Comparison of ENCODE assay signal across 12 cellular contexts in the genomic region with DNA sequence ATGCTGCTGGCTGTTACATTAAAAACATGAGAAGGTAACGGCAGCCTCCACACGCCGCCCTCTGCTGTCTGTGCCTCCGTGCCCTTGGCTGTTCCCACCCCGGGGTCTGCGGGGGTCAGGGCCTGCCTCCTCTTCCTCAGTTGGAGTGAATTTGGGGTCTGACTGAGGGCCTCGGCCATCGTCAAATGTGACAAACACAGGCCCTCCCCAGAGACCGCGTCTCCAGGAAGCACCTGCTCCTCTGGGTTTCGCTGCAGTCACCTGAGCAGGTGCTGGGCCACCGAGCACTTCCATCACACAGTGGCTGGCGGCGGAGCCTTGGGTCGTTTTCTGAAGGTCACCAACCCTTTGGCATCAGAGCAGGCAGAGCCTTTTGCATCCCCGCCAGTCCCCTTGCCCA.
DNase-seq lines count a peak whose midpoint lies in the region; ATAC-seq and TF ChIP-seq lines count a peak whose summit lies in the region.
"Had no signal": no experiment of that assay in that cellular context is flagged by ENCODE, and none has a peak within 500 bp of the region (broad histone marks: within the 10 kb centered on the region; RNA-seq: fewer than 3 reads in every experiment).

No MANE protein-coding gene starts in this region.

- no peak overlapping the region for H3K4me3 Mint-ChIP-seq in activated CD4-positive, alpha-beta T cell treated with anti-CD3 and anti-CD28 coated beads, Interleukin-2, amount 10 ng/mL, durations not matched to agents 7 days and 5 days
- H3K4me3 Mint-ChIP-seq in CD8-positive, alpha-beta T cell = no peak overlapping the region
- H3K4me3 Mint-ChIP-seq: activated T-cell treated with anti-CD3 and anti-CD28 coated beads, Interleukin-2, amount 50 U/mL, for 72 hours had no signal

- H3K36me3 Mint-ChIP-seq in activated CD4-positive, alpha-beta T cell treated with anti-CD3 and anti-CD28 coated beads, Interleukin-2, amount 10 ng/mL, durations not matched to agents 7 days and 5 days (ENCODE audit: low read depth) = peaks cover 13% of the 10 kb centered on the region
- peaks cover 74% of the 10 kb centered on the region for H3K36me3 Mint-ChIP-seq in CD8-positive, alpha-beta T cell

- H3K9ac ChIP-seq in BLaER1 treated with 17β-estradiol and CSF1 and Interleukin-3, amounts not matched to agents 10 nM and 100 nM = peak overlapping the region in 5 of 11 experiments; percentile 52 to 79 (median 75); a peak in 8 of 22 replicates
- peak overlapping the region; percentile 84 for H3K9ac ChIP-seq in OCI-LY1 (ENCODE audit: low read length)

- H3K4me3 ChIP-seq in BLaER1 treated with 17β-estradiol and CSF1 and Interleukin-3, amounts not matched to agents 10 nM and 100 nM = 0 out of 20 replicates have a peak overlapping the region, but pooled peaks of 1 of the 10 experiments have one; percentile 56
- peak overlapping the region; percentile 59 for H3K4me3 ChIP-seq in OCI-LY1 (ENCODE audit: low read depth, low read length, poor library complexity, severe bottlenecking)
- H3K4me3 ChIP-seq in thyroid gland (replicated peaks in 1 of 3) = no peak overlapping the region
- H3K4me3 ChIP-seq in CD8-positive, alpha-beta T cell (ENCODE audit: low read depth, low read length) = no peak overlapping the region

- H3K9me3 ChIP-seq in BLaER1 treated with 17β-estradiol and CSF1 and Interleukin-3, amounts not matched to agents 10 nM and 100 nM (replicated peaks in 1 of 11) = no peaks in the 10 kb centered on the region
- H3K9me3 ChIP-seq in OCI-LY1 (ENCODE audit: low read length) = no peaks in the 10 kb centered on the region
- no peaks in the 10 kb centered on the region for H3K9me3 ChIP-seq in thyroid gland
- H3K9me3 ChIP-seq in CD8-positive, alpha-beta T cell (ENCODE audit: low read length) = no peaks in the 10 kb centered on the region
- H3K9me3 ChIP-seq: right atrium auricular region had no signal

- peaks cover 6 to 62% (median 35%) of the 10 kb centered on the region in 11 experiments; a peak in 19 of 22 replicates for H3K36me3 ChIP-seq in BLaER1 treated with 17β-estradiol and CSF1 and Interleukin-3, amounts not matched to agents 10 nM and 100 nM
- H3K36me3 ChIP-seq in OCI-LY1 (ENCODE audit: insufficient read depth, low read length) = peaks cover 71% of the 10 kb centered on the region
- H3K36me3 ChIP-seq in thyroid gland = peaks cover 0 to 9% of the 10 kb centered on the region in 2 donors
- H3K36me3 ChIP-seq in CD8-positive, alpha-beta T cell (ENCODE audit: insufficient read depth, low read length) = peaks cover 19% of the 10 kb centered on the region

- H4K20me1 ChIP-seq in BLaER1 treated with 17β-estradiol and CSF1 and Interleukin-3, amounts not matched to agents 10 nM and 100 nM = peaks cover 0 to 36% (median 0%) of the 10 kb centered on the region in 11 experiments; a peak in 4 of 22 replicates
- no peaks in the 10 kb centered on the region for H4K20me1 ChIP-seq in OCI-LY1 (ENCODE audit: insufficient read depth, low read length)

- H2AFZ ChIP-seq in OCI-LY1 (ENCODE audit: low read length) = no peak overlapping the region

- peaks cover 4% of the 10 kb centered on the region for H3K4me1 Mint-ChIP-seq in activated CD4-positive, alpha-beta T cell treated with anti-CD3 and anti-CD28 coated beads, Interleukin-2, amount 10 ng/mL, durations not matched to agents 7 days and 5 days
- peaks cover 3% of the 10 kb centered on the region for H3K4me1 Mint-ChIP-seq in CD8-positive, alpha-beta T cell (ENCODE audit: low read depth)

- DNase-seq in thyroid gland = no peak
- DNase-seq in activated CD4-positive, alpha-beta T cell treated with anti-CD3 and anti-CD28 coated beads, Interleukin-2, amount 10 ng/mL, durations not matched to agents 7 days and 5 days = no peak
- DNase-seq in CD8-positive, alpha-beta T cell = no peak
- DNase-seq in stimulated activated CD4-positive, alpha-beta T cell treated with anti-CD3 and anti-CD28 coated beads, Interleukin-4, amount 100 ng/mL, for 24 hours = no peak
- DNase-seq: activated T-cell treated with anti-CD3 and anti-CD28 coated beads, Interleukin-2, amount 50 U/mL, for 72 hours; NCI-H1417 treated with DMSO at 0.1 percent for 48 hours had no signal

- POLR2A ChIA-PET in activated CD4-positive, alpha-beta T cell treated with anti-CD3 and anti-CD28 coated beads, Interleukin-2, amount 10 ng/mL, durations not matched to agents 7 days and 5 days (lab: Charles Lee) = no interaction called here
- POLR2A ChIA-PET in CD8-positive, alpha-beta T cell (lab: Charles Lee) = no interaction called here

- H3K4me1 ChIP-seq in BLaER1 treated with 17β-estradiol and CSF1 and Interleukin-3, amounts not matched to agents 10 nM and 100 nM = peaks cover 22 to 79% (median 70%) of the 10 kb centered on the region in 10 experiments
- H3K4me1 ChIP-seq in OCI-LY1 (ENCODE audit: insufficient read depth, low read length, severe bottlenecking) (peaks cover 77% of the 10 kb centered on the region), thyroid gland (peaks cover 5 to 10% of the 10 kb centered on the region in 2 donors)
- H3K4me1 ChIP-seq in CD8-positive, alpha-beta T cell (ENCODE audit: insufficient read depth, low read length) = no peaks in the 10 kb centered on the region

- H3K27me3 ChIP-seq in BLaER1 treated with 17β-estradiol and CSF1 and Interleukin-3, amounts not matched to agents 10 nM and 100 nM = no peaks in the 10 kb centered on the region
- H3K27me3 ChIP-seq in OCI-LY1 (ENCODE audit: insufficient read depth, low read length) (no peaks in the 10 kb centered on the region), thyroid gland (no peaks in the 10 kb centered on the region)
- H3K27me3 ChIP-seq in CD8-positive, alpha-beta T cell (ENCODE audit: insufficient read depth, low read length) = no peaks in the 10 kb centered on the region
- H3K27me3 ChIP-seq: right atrium auricular region had no signal

- intact Hi-C loops in thyroid gland (cut with DNase I) = no loop called here
- intact Hi-C loops in CD8-positive, alpha-beta T cell (cut with DNase I, micrococcal nuclease) = no loop called here

- no peak overlapping the region for H3K27ac Mint-ChIP-seq in activated CD4-positive, alpha-beta T cell treated with anti-CD3 and anti-CD28 coated beads, Interleukin-2, amount 10 ng/mL, durations not matched to agents 7 days and 5 days
- no peak overlapping the region for H3K27ac Mint-ChIP-seq in CD8-positive, alpha-beta T cell

- H3K9me2 ChIP-seq in OCI-LY1 (ENCODE audit: low read depth, low read length) = no peaks in the 10 kb centered on the region

- H3K4me2 ChIP-seq in BLaER1 treated with 17β-estradiol and CSF1 and Interleukin-3, amounts not matched to agents 10 nM and 100 nM = peak overlapping the region; percentile 83 to 97 (median 94); a peak in 20 of 22 replicates
- peak overlapping the region; percentile 83 for H3K4me2 ChIP-seq in OCI-LY1 (ENCODE audit: low read length)

- peak overlapping the region in 7 of 11 experiments; percentile 70 to 83 (median 76); a peak in 14 of 22 replicates for H3K27ac ChIP-seq in BLaER1 treated with 17β-estradiol and CSF1 and Interleukin-3, amounts not matched to agents 10 nM and 100 nM
- H3K27ac ChIP-seq in OCI-LY1 (ENCODE audit: low read depth, low read length, poor library complexity, severe bottlenecking) (peak overlapping the region; percentile 99), thyroid gland (no peak overlapping the region)
- H3K27ac ChIP-seq in CD8-positive, alpha-beta T cell (ENCODE audit: low read depth, low read length) = no peak overlapping the region

- no peak for TF ChIP-seq POLR2A in thyroid gland (IDR thresholded peaks at IDR 0.05)

- no peaks in the 10 kb centered on the region for H3K9me3 Mint-ChIP-seq in activated CD4-positive, alpha-beta T cell treated with anti-CD3 and anti-CD28 coated beads, Interleukin-2, amount 10 ng/mL, durations not matched to agents 7 days and 5 days
- no peaks in the 10 kb centered on the region for H3K9me3 Mint-ChIP-seq in CD8-positive, alpha-beta T cell
- H3K9me3 Mint-ChIP-seq: activated T-cell treated with anti-CD3 and anti-CD28 coated beads, Interleukin-2, amount 50 U/mL, for 72 hours had no signal

- ATAC-seq in GM19023 (IDR thresholded peaks at IDR 0.05; ENCODE audit: unreplicated experiment) = peak; percentile 38
- peak; percentile 33 for ATAC-seq in HG02852 (IDR thresholded peaks at IDR 0.05; ENCODE audit: unreplicated experiment)
- no peak for ATAC-seq in CD8-positive, alpha-beta T cell
- ATAC-seq: activated T-cell treated with anti-CD3 and anti-CD28 coated beads, Interleukin-2, amount 50 U/mL, for 72 hours; Panc1 had no signal

- 85 to 88% methylated on average over 5 to 16 of the region's 16 CpGs for WGBS in thyroid gland, 2 donors

- CTCF ChIA-PET in activated CD4-positive, alpha-beta T cell treated with anti-CD3 and anti-CD28 coated beads, Interleukin-2, amount 10 ng/mL, durations not matched to agents 7 days and 5 days (lab: Charles Lee) = no interaction called here
- CTCF ChIA-PET in CD8-positive, alpha-beta T cell (lab: Charles Lee) = no interaction called here

- TF ChIP-seq CTCF in OCI-LY1 (IDR thresholded peaks at IDR 0.05; ENCODE audit: low read length) (0 out of 2 replicates have a peak, but pooled peaks have one; percentile 15), thyroid gland (IDR thresholded peaks at IDR 0.05) (no peak)
- no peak for TF ChIP-seq CTCF in CD8-positive, alpha-beta T cell (IDR thresholded peaks at IDR 0.05)

- no peaks in the 10 kb centered on the region for H3K27me3 Mint-ChIP-seq in activated CD4-positive, alpha-beta T cell treated with anti-CD3 and anti-CD28 coated beads, Interleukin-2, amount 10 ng/mL, durations not matched to agents 7 days and 5 days
- H3K27me3 Mint-ChIP-seq in CD8-positive, alpha-beta T cell (ENCODE audit: low read depth) = no peaks in the 10 kb centered on the region

- H3K79me2 ChIP-seq in OCI-LY1 (ENCODE audit: insufficient read depth, low read length) = no peaks in the 10 kb centered on the region

- H3F3A ChIP-seq in OCI-LY1 (ENCODE audit: insufficient read depth, low read length) = 0 out of 2 replicates have a peak, but pooled peaks cover 3% of the 10 kb centered on the region

Comparison
In these comparisons a context has a peak if more than half of its experiments do, and no peak if none do; other contexts are left out.
1. H3K27ac ChIP-seq: peak in BLaER1 treated with 17β-estradiol and CSF1 and Interleukin-3, amounts not matched to agents 10 nM and 100 nM (7 of 11) and OCI-LY1 (single experiment); none in thyroid gland (0 of 3) and CD8-positive, alpha-beta T cell (single experiment).